In genomic region chr7:103073989-103074518, GRCh38 we compare ENCODE assay signal across 8 cellular contexts. TPM values are rescaled to one million over a fixed set of nuclear protein-coding genes. Genes with fewer than 3 reads are reported as not detected.
A peak's percentile ranks its signal among the peaks of the same experiment; 100 is the strongest.
DNase-seq lines count a peak whose midpoint lies in the region; FAIRE-seq and TF ChIP-seq lines count a peak whose summit lies in the region.

No MANE protein-coding gene starts in this region.

- H3K9me3 ChIP-seq in H9 (ENCODE audit: control insufficient read depth, low read depth, low read length): no peaks in the 10 kb centered on the region
- no peaks in the 10 kb centered on the region for H3K9me3 ChIP-seq in endothelial cell of umbilical vein (replicated peaks; ENCODE audit: control insufficient read depth, insufficient read depth, low read length)
- H3K9me3 ChIP-seq in osteoblast (ENCODE audit: low read depth, low read length): no peaks in the 10 kb centered on the region

- POLR2A ChIA-PET in endothelial cell of umbilical vein (lab: Charles Lee): interaction anchor here (1.0 kb wide), 1 partner anchor 9 kb away, joined by 3 read pairs; no protein-coding TSS in a partner anchor

- H3K36me3 Mint-ChIP-seq in H9 (ENCODE audit: insufficient read depth in 1 of 3, low read depth in 3 of 3): peaks cover 12 to 18% (median 17%) of the 10 kb centered on the region in 3 experiments; a peak in 6 of 7 replicates

- no peak overlapping the region for H4K8ac ChIP-seq in H9 (replicated peaks; ENCODE audit: insufficient read length, low read depth, low read length)

- H3K4me1 Mint-ChIP-seq in H9: peaks cover 16 to 25% of the 10 kb centered on the region in 2 experiments

- H3T11ph ChIP-seq in H9 (ENCODE audit: low read length): no peak overlapping the region

- H3K9me1 ChIP-seq in endothelial cell of umbilical vein (replicated peaks; ENCODE audit: control insufficient read depth, extremely low read depth, insufficient read depth, low read length): no peaks in the 10 kb centered on the region

- peaks cover 5 to 7% of the 10 kb centered on the region in 2 experiments; a peak in 3 of 5 replicates for H3K9me3 Mint-ChIP-seq in H9

- WGBS in H9 (ENCODE audit: extremely low coverage, insufficient read length, low lambda C conversion rate): no CpG with 5 or more reads among the region's 6 CpGs

- peak overlapping the region in 2 of 3 experiments; percentile 2 to 91; a peak in 4 of 7 replicates for H3K27ac Mint-ChIP-seq in H9

- H3K4me3 Mint-ChIP-seq in H9: peak overlapping the region; percentile 93

- no peaks in the 10 kb centered on the region for H3K79me1 ChIP-seq in H9 (ENCODE audit: insufficient read depth, low read depth, low read length, poor library complexity, severe bottlenecking)

- H3K9ac ChIP-seq in H9 (ENCODE audit: extremely low read depth, insufficient read length, low read length) (peak overlapping the region; percentile 10), endothelial cell of umbilical vein (replicated peaks; ENCODE audit: extremely low read depth, insufficient read depth, low read length) (peak overlapping the region; percentile 92)

- H4K20me1 ChIP-seq in H9 (ENCODE audit: control insufficient read depth, insufficient read depth, insufficient read length): no peaks in the 10 kb centered on the region
- H4K20me1 ChIP-seq in endothelial cell of umbilical vein (replicated peaks; ENCODE audit: control insufficient read depth, extremely low read depth, insufficient read depth, low read length): no peaks in the 10 kb centered on the region
- peaks cover 9% of the 10 kb centered on the region for H4K20me1 ChIP-seq in osteoblast (ENCODE audit: insufficient read depth, low read length)

- H3K4me3 ChIP-seq in endothelial cell of umbilical vein (replicated peaks in 1 of 3; ENCODE audit: insufficient read depth in 1 of 3, low read depth in 1 of 3, low read length in 3 of 3) (peak overlapping the region; percentile 49 to 76 (median 65)), osteoblast (ENCODE audit: insufficient read depth, low read length) (peak overlapping the region; percentile 97)

- TSS peak; percentile 37 for BruUV-seq in endothelial cell of umbilical vein (replicated peaks; lab: Mats Ljungman, UMichigan)

- no peak overlapping the region for H2AFZ ChIP-seq in H9 (ENCODE audit: low read length)
- H2AFZ ChIP-seq in endothelial cell of umbilical vein (ENCODE audit: low read depth, low read length): peak overlapping the region; percentile 93
- H2AFZ ChIP-seq in osteoblast (ENCODE audit: low read length): peak overlapping the region; percentile 99

- no peak overlapping the region for H2BK5ac ChIP-seq in H9 (ENCODE audit: insufficient read length, low read length)

- TF ChIP-seq CTCF in H9 (conservative IDR thresholded peaks at IDR 0.05): no peak
- TF ChIP-seq CTCF in endothelial cell of umbilical vein (IDR thresholded peaks at IDR 0.05; ENCODE audit: extremely low read depth in 1 of 2, insufficient read depth in 1 of 2, low read depth in 1 of 2, low read length in 2 of 2): no peak
- no peak for TF ChIP-seq CTCF in osteoblast (IDR thresholded peaks at IDR 0.05; ENCODE audit: extremely low read depth, low read depth, low read length)

- peaks cover 13% of the 10 kb centered on the region for H3K23me2 ChIP-seq in H9 (ENCODE audit: insufficient read length, low read depth, low read length, poor library complexity, severe bottlenecking)

- intact Hi-C loops in endothelial cell of umbilical vein (cut with micrococcal nuclease): loop anchor here (1.0 to 5.0 kb wide), 3 partner anchors 75 to 327 kb away; partner anchors contain the start of genes DNAJC2, FAM185A and NAPEPLD

- H3K79me2 ChIP-seq in H9 (ENCODE audit: insufficient read depth, low read length): peaks cover 3% of the 10 kb centered on the region; the same call in 1 of the 2 replicates
- peaks cover 25% of the 10 kb centered on the region for H3K79me2 ChIP-seq in endothelial cell of umbilical vein (ENCODE audit: control insufficient read depth, insufficient read depth, low read length)
- H3K79me2 ChIP-seq in osteoblast (ENCODE audit: insufficient read depth, low read length): peaks cover 35% of the 10 kb centered on the region

- H3K18ac ChIP-seq in H9 (ENCODE audit: insufficient read length, low read depth, low read length): no peak overlapping the region

- H2BK20ac ChIP-seq in H9 (ENCODE audit: low read depth, low read length, poor library complexity, severe bottlenecking): no peak overlapping the region

- CTCF ChIA-PET in endothelial cell of umbilical vein (lab: Charles Lee): interaction anchor here (0.8 to 2.2 kb wide), 7 partner anchors 12 to 501 kb away, joined by 3 to 27 read pairs (median 5); partner anchors contain the start of gene NAPEPLD

- DNase-seq in H9 (no peak), endothelial cell of umbilical vein (ENCODE audit: low read depth, low spot score) (no peak), osteoblast (ENCODE audit: insufficient read length, low spot score, missing footprints) (peak; percentile 74), kidney tubule cell (ENCODE audit: low spot score) (no peak), GM19238 (ENCODE audit: insufficient read length, low spot score) (no peak), DMS79 (lab: John Stamatoyannopoulos, UW) (no peak)
- no peak for DNase-seq in activated effector memory CD4-positive, alpha-beta T cell treated with anti-CD3 and anti-CD28 coated beads, Interleukin-2, amount 50 U/mL, for 16 hours

- no peak overlapping the region for H2BK15ac ChIP-seq in H9 (ENCODE audit: low read depth, low read length)

- no peak for TF ChIP-seq POLR2A in endothelial cell of umbilical vein (IDR thresholded peaks at IDR 0.05; ENCODE audit: low read depth, low read length)

- H3K23ac ChIP-seq in H9 (ENCODE audit: insufficient read length, low read depth, low read length): no peak overlapping the region

- no peak overlapping the region for H4K5ac ChIP-seq in H9 (ENCODE audit: insufficient read length, low read depth, low read length)

- H3K27ac ChIP-seq in H9 (ENCODE audit: insufficient read length, low read depth, low read length): no peak overlapping the region
- peak overlapping the region; percentile 40 for H3K27ac ChIP-seq in endothelial cell of umbilical vein (ENCODE audit: insufficient read depth, low read depth, low read length)
- peak overlapping the region; percentile 84 for H3K27ac ChIP-seq in osteoblast (ENCODE audit: low read depth, low read length)

- H3K56ac ChIP-seq in H9 (ENCODE audit: insufficient read length, low read depth, low read length): no peak overlapping the region

- H2BK120ac ChIP-seq in H9 (ENCODE audit: low read depth, low read length, poor library complexity, severe bottlenecking): no peak overlapping the region

- H3K4me2 ChIP-seq in H9 (ENCODE audit: insufficient read depth, insufficient read length, low read length) (peak overlapping the region; percentile 86), endothelial cell of umbilical vein (ENCODE audit: insufficient read depth, low read length) (peak overlapping the region; percentile 91), osteoblast (ENCODE audit: insufficient read depth, low read length) (peak overlapping the region; percentile 93)

- no peak overlapping the region for H2AK5ac ChIP-seq in H9 (ENCODE audit: insufficient read length, low read length)

- dilution Hi-C loops in endothelial cell of umbilical vein (cut with MboI; ENCODE audit: extremely low pct_ligation_motif_present, low sequenced_read_pairs): no loop called here

- no peak overlapping the region for H2BK12ac ChIP-seq in H9 (ENCODE audit: insufficient read length, low read depth, low read length)

- H4K91ac ChIP-seq in H9 (ENCODE audit: insufficient read length, low read depth, low read length): no peak overlapping the region

- no peak for FAIRE-seq in endothelial cell of umbilical vein (lab: Jason Lieb, UNC)

- H3K36me3 ChIP-seq in endothelial cell of umbilical vein (ENCODE audit: control insufficient read depth in 2 of 2, extremely low read depth in 1 of 2, insufficient read depth in 2 of 2, low read length in 2 of 2): no peaks in the 10 kb centered on the region
- no peaks in the 10 kb centered on the region for H3K36me3 ChIP-seq in osteoblast (ENCODE audit: insufficient read depth, low read length)

- H3K4me1 ChIP-seq in H9 (ENCODE audit: insufficient read depth, low read length): no peaks in the 10 kb centered on the region
- H3K4me1 ChIP-seq in endothelial cell of umbilical vein (ENCODE audit: control insufficient read depth, extremely low read depth, insufficient read depth, low read length): peaks cover 17% of the 10 kb centered on the region
- peaks cover 14% of the 10 kb centered on the region for H3K4me1 ChIP-seq in osteoblast (ENCODE audit: insufficient read depth, low read length)

- no peak overlapping the region for H3K4ac ChIP-seq in H9 (ENCODE audit: low read depth, low read length)

- H3K27me3 ChIP-seq in H9 (ENCODE audit: insufficient read depth, low read length): no peaks in the 10 kb centered on the region
- no peaks in the 10 kb centered on the region for H3K27me3 ChIP-seq in endothelial cell of umbilical vein (ENCODE audit: control insufficient read depth in 2 of 2, insufficient read depth in 2 of 2, low read length in 2 of 2)
- H3K27me3 ChIP-seq in osteoblast (ENCODE audit: insufficient read depth, low read length): no peaks in the 10 kb centered on the region

- H3K27me3 Mint-ChIP-seq in H9 (ENCODE audit: low read depth): no peaks in the 10 kb centered on the region

- H3K14ac ChIP-seq in H9 (ENCODE audit: insufficient read depth, low read length): no peak overlapping the region

RNA-seq across cellular contexts. Expression of gene FBXL13, which starts 0.5 kb away (rescaled TPM):
- total RNA-seq in H9 (2021) (3.8 and 4.4 TPM in 2 replicates), endothelial cell of umbilical vein (4.6 and 5.2 TPM in 2 replicates), osteoblast (2.1 and 2.2 TPM in 2 replicates)
- 2.4 TPM for polyA plus RNA-seq in PFSK-1 (2012; ENCODE audit: insufficient read length, low read depth)
- 3.9 and 4.0 TPM in 2 replicates for polyA plus RNA-seq in endothelial cell of umbilical vein
- polyA plus RNA-seq in endothelial cell of umbilical vein (2011; cell fraction: cytosol; rRNA removed): 3.8 and 4.2 TPM in 2 replicates
- polyA plus RNA-seq in endothelial cell of umbilical vein (2011; cell fraction: nucleus; rRNA removed): 7.8 and 8.3 TPM in 2 replicates
- polyA plus RNA-seq in endothelial cell of umbilical vein (2012): 7.1 and 17.6 TPM in 2 replicates
- polyA minus RNA-seq in endothelial cell of umbilical vein: 13.0 and 20.7 TPM in 2 replicates
- not detected for polyA minus RNA-seq in endothelial cell of umbilical vein (2011; cell fraction: cytosol; rRNA and poly(A)+ RNA removed)
- 35.0 and 49.6 TPM in 2 replicates for polyA minus RNA-seq in endothelial cell of umbilical vein (2011; cell fraction: nucleus; rRNA and poly(A)+ RNA removed)

RNA-seq across cellular contexts. Expression of gene ARMC10, which starts 0.9 kb away (rescaled TPM):
- total RNA-seq in H9 (2021): 40.2 and 46.8 TPM in 2 replicates
- 43.3 TPM for polyA plus RNA-seq in PFSK-1 (2012; ENCODE audit: insufficient read length, low read depth)
- total RNA-seq in endothelial cell of umbilical vein: 29.8 and 39.2 TPM in 2 replicates
- polyA plus RNA-seq in endothelial cell of umbilical vein: 14.1 and 16.6 TPM in 2 replicates
- polyA plus RNA-seq in endothelial cell of umbilical vein (2011; cell fraction: cytosol; rRNA removed): 23.3 and 24.2 TPM in 2 replicates
- polyA plus RNA-seq in endothelial cell of umbilical vein (2011; cell fraction: nucleus; rRNA removed): 13.3 and 17.1 TPM in 2 replicates
- 33.1 and 41.9 TPM in 2 replicates for polyA plus RNA-seq in endothelial cell of umbilical vein (2012)
- polyA minus RNA-seq in endothelial cell of umbilical vein: 10.9 and 18.5 TPM in 2 replicates
- polyA minus RNA-seq in endothelial cell of umbilical vein (2011; cell fraction: cytosol; rRNA and poly(A)+ RNA removed): 42.4 TPM
- 10.7 and 15.9 TPM in 2 replicates for polyA minus RNA-seq in endothelial cell of umbilical vein (2011; cell fraction: nucleus; rRNA and poly(A)+ RNA removed)
- total RNA-seq in osteoblast: 34.4 and 45.1 TPM in 2 replicates
